1 cellular context compared by ENCODE assay signal in the genomic region with DNA sequence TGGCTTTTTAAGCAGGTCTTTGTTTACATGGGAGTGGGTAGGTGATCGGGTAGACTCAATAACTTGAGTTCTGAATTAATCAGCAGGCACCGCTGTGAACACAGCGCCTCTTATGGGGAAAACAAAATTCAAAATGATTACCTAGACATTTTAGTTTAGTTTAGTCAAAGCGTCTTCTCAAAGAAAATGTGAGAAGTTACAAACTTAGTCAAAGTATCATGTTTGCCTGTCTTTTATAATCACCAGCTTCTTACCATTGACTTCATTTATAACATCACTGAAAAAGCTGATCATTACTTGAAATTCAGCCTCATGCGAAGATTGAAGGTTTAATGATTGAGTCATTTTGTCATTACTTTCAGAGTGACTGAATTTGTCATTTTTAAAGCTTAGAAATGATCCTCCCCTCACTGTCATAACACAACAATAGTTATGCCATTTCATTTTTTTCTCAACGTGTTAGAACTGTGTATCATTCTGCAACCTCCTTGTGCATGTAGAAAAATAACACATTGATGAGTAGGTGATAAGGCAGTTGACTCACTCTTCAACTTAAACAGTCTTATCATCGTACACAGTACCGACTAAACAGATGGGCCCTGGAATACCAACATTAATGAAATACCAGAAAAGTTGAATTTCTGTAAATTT.
TF ChIP-seq lines count a peak whose summit lies in the region.

No MANE protein-coding gene starts in this region.

TF ChIP-seq in HEK293, 187 proteins besides CTCF, POLR2A, EP300 and RAD21 (continued from another document):
- TF ChIP-seq TRIM28 (IDR thresholded peaks at IDR 0.05; ENCODE audit: borderline replicate concordance, low read length) = 0 out of 2 replicates have a peak, but pooled peaks have one; percentile 21
- TF ChIP-seq MYNN (tag by site-specific recombination; IDR thresholded peaks at IDR 0.05; ENCODE audit: borderline replicate concordance) = no peak
- no peak for TF ChIP-seq ELK4 (IDR thresholded peaks at IDR 0.05; ENCODE audit: borderline replicate concordance, low read depth, low read length)
- TF ChIP-seq, protein P1, sequence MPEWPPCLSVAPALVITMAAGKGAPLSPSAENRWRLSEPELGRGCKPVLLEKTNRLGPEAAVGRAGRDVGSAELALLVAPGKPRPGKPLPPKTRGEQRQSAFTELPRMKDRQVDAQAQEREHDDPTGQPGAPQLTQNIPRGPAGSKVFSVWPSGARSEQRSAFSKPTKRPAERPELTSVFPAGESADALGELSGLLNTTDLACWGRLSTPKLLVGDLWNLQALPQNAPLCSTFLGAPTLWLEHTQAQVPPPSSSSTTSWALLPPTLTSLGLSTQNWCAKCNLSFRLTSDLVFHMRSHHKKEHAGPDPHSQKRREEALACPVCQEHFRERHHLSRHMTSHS (tag by site-specific recombination; IDR thresholded peaks at IDR 0.05) = no peak
- TF ChIP-seq, protein P2, sequence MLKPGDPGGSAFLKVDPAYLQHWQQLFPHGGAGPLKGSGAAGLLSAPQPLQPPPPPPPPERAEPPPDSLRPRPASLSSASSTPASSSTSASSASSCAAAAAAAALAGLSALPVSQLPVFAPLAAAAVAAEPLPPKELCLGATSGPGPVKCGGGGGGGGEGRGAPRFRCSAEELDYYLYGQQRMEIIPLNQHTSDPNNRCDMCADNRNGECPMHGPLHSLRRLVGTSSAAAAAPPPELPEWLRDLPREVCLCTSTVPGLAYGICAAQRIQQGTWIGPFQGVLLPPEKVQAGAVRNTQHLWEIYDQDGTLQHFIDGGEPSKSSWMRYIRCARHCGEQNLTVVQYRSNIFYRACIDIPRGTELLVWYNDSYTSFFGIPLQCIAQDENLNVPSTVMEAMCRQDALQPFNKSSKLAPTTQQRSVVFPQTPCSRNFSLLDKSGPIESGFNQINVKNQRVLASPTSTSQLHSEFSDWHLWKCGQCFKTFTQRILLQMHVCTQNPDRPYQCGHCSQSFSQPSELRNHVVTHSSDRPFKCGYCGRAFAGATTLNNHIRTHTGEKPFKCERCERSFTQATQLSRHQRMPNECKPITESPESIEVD (tag by site-specific recombination; IDR thresholded peaks at IDR 0.05) = peak; percentile 32; the same call in 1 of the 2 replicates
- no peak for TF ChIP-seq ZNF639 (tag by site-specific recombination; IDR thresholded peaks at IDR 0.05)
